1 cellular context compared by ENCODE assay signal in genomic region chr4:179625391-179625790, GRCh38.
TF ChIP-seq lines count a peak whose summit lies in the region.

No MANE protein-coding gene starts in this region.

TF ChIP-seq in H1, 55 proteins besides CTCF, POLR2A, EP300 and RAD21 (continued from another document):
- TF ChIP-seq RFX5 (IDR thresholded peaks at IDR 0.05; ENCODE audit: borderline replicate concordance, low read depth, low read length), result no peak
- TF ChIP-seq CBX5 (IDR thresholded peaks at IDR 0.05; ENCODE audit: low read depth, low read length), result no peak
- TF ChIP-seq, protein P1, sequence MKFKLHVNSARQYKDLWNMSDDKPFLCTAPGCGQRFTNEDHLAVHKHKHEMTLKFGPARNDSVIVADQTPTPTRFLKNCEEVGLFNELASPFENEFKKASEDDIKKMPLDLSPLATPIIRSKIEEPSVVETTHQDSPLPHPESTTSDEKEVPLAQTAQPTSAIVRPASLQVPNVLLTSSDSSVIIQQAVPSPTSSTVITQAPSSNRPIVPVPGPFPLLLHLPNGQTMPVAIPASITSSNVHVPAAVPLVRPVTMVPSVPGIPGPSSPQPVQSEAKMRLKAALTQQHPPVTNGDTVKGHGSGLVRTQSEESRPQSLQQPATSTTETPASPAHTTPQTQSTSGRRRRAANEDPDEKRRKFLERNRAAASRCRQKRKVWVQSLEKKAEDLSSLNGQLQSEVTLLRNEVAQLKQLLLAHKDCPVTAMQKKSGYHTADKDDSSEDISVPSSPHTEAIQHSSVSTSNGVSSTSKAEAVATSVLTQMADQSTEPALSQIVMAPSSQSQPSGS (IDR thresholded peaks at IDR 0.05; ENCODE audit: low read length), result no peak
- TF ChIP-seq GABPA (IDR thresholded peaks at IDR 0.05; ENCODE audit: borderline replicate concordance, insufficient read depth, low read length), result no peak
- TF ChIP-seq MAX (IDR thresholded peaks at IDR 0.05), result no peak
- TF ChIP-seq SUZ12 (IDR thresholded peaks at IDR 0.05; ENCODE audit: low read length), result no peak
- TF ChIP-seq TAF7 (optimal IDR thresholded peaks at IDR 0.05; ENCODE audit: borderline replicate concordance, low read depth, low read length), result no peak
- TF ChIP-seq YY1 (IDR thresholded peaks at IDR 0.05; ENCODE audit: low read depth, low read length), result no peak
